8 cellular contexts compared by ENCODE assay signal in genomic region chr11:20337526-20338154, GRCh38. TPM values are rescaled to one million over a fixed set of nuclear protein-coding genes. Genes with fewer than 3 reads are reported as not detected.
DNase-seq lines count a peak whose midpoint lies in the region; FAIRE-seq lines count a peak whose summit lies in the region.

No MANE protein-coding gene starts in this region.

- peak; percentile 14 for DNase-seq in GM03348 (ENCODE audit: low spot score)
- DNase-seq in NCI-H2227 treated with DMSO at 0.1 percent for 48 hours (lab: John Stamatoyannopoulos, UW) = peak; percentile 44
- peak; percentile 20 for DNase-seq in cerebellar cortex (ENCODE audit: low spot score)
- peak; percentile 61 for DNase-seq in pons (ENCODE audit: low spot score)
- no peak for DNase-seq in activated gamma-delta T cell (lab: John Stamatoyannopoulos, UW)
- DNase-seq in activated CD4-positive, CD25-positive, alpha-beta regulatory T cell (lab: John Stamatoyannopoulos, UW) = no peak
- no peak for DNase-seq in small intestine

- H3K9me3 ChIP-seq in small intestine (ENCODE audit: control insufficient read depth, low read depth) = no peaks in the 10 kb centered on the region

- peaks cover 0 to 2% of the 10 kb centered on the region in 2 donors for H3K27me3 ChIP-seq in small intestine (ENCODE audit: control insufficient read depth in 2 of 2, insufficient read depth in 2 of 2, low read length in 2 of 2)

- H3K27ac ChIP-seq in small intestine (ENCODE audit: low read depth in 1 of 2, low read length in 1 of 2) = no peak overlapping the region

- no peak overlapping the region for H3K4me3 ChIP-seq in small intestine (ENCODE audit: low read depth in 1 of 2, low read length in 2 of 2)

- FAIRE-seq in A204.1 (lab: Jason Lieb, UNC) (peak; percentile 77), small intestine (lab: Jason Lieb, UNC) (no peak)

- no peaks in the 10 kb centered on the region for H3K36me3 ChIP-seq in small intestine (ENCODE audit: control insufficient read depth in 2 of 2, insufficient read depth in 2 of 2, low read length in 2 of 2)

- no peaks in the 10 kb centered on the region for H3K4me1 ChIP-seq in small intestine (ENCODE audit: control insufficient read depth in 2 of 2, insufficient read depth in 1 of 2, low read depth in 1 of 2, low read length in 1 of 2)

- WGBS in small intestine, 3 donors = 23 to 25% (median 24%) methylated on average over 9 of the region's 9 CpGs

RNA-seq across cellular contexts. Expression of gene HTATIP2, which starts 25.9 kb away (rescaled TPM):
- polyA plus RNA-seq in small intestine = 100 to 1,000 TPM in 2 of 3 donors, 10 to 100 TPM in 1; 96.2 to 309 (median 247) TPM

RNA-seq across cellular contexts. Expression of gene PRMT3, which starts 49.9 kb away (rescaled TPM):
- 10 to 100 TPM in 1 of 3 donors, 1 to 10 TPM in 2; 9.2 to 10.8 (median 9.2) TPM for polyA plus RNA-seq in small intestine

Comparison
In these comparisons a context has a peak if more than half of its experiments do, and no peak if none do; other contexts are left out.
1. DNase-seq: peak in GM03348 (single experiment), NCI-H2227 treated with DMSO at 0.1 percent for 48 hours (single experiment), cerebellar cortex (single experiment) and pons (single experiment); none in activated gamma-delta T cell (single experiment), activated CD4-positive, CD25-positive, alpha-beta regulatory T cell (0 of 4) and small intestine (single experiment).